1 cellular context compared by ENCODE assay signal in the genomic region with DNA sequence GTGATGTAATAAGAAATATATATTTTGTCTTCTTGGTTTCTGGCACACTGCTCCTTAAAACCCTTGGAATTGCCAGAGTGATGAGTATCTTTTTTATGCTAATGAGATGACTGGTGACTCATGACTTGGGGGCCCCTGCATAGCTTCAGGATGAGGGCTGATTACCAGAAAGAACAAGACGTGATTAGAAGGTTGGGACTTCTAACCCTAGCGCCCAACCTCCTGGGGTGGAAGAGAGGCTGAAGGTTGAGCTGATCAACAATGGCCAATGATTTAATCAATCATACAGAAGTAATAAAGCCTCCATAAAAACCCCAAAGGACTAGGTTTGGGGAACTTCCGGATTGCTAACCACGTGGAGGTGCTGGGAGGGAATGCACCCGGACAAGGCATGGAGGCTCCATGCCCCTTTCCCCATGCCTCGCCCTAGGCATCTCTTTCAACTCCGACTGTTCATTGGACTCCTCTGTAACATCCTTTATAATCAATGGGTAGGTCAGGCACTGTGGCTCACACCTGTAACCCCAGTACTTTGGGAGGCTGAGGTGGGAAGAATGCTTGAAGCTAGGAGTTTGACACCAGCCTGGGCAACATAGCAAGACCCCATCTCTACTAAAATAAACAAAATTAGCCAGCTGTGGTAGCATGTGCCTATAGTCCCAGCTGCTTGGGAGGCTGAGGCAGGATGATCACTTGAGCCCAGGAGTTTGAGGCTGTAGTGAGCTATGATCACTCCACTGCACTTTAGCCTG.
TF ChIP-seq lines count a peak whose summit lies in the region.

No MANE protein-coding gene starts in this region.

TF ChIP-seq in K562, 482 proteins besides CTCF, POLR2A, EP300 and RAD21 (continued from another document and continues in another):
- TF ChIP-seq, protein P1, sequence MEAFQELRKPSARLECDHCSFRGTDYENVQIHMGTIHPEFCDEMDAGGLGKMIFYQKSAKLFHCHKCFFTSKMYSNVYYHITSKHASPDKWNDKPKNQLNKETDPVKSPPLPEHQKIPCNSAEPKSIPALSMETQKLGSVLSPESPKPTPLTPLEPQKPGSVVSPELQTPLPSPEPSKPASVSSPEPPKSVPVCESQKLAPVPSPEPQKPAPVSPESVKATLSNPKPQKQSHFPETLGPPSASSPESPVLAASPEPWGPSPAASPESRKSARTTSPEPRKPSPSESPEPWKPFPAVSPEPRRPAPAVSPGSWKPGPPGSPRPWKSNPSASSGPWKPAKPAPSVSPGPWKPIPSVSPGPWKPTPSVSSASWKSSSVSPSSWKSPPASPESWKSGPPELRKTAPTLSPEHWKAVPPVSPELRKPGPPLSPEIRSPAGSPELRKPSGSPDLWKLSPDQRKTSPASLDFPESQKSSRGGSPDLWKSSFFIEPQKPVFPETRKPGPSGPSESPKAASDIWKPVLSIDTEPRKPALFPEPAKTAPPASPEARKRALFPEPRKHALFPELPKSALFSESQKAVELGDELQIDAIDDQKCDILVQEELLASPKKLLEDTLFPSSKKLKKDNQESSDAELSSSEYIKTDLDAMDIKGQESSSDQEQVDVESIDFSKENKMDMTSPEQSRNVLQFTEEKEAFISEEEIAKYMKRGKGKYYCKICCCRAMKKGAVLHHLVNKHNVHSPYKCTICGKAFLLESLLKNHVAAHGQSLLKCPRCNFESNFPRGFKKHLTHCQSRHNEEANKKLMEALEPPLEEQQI (IDR thresholded peaks at IDR 0.05): no peak
- TF ChIP-seq ETS2 (tag; IDR thresholded peaks at IDR 0.05; ENCODE audit: borderline replicate concordance, poor library complexity, severe bottlenecking) (no peak), ZNF133 (CRISPR knock-in tag; IDR thresholded peaks at IDR 0.05) (no peak), ZNF695 (CRISPR knock-in tag; IDR thresholded peaks at IDR 0.05) (no peak), HIVEP1 (CRISPR knock-in tag; IDR thresholded peaks at IDR 0.05) (no peak), SIX5 (IDR thresholded peaks at IDR 0.05; ENCODE audit: borderline replicate concordance in 1 of 2, insufficient read depth in 1 of 2, low read depth in 1 of 2, low read length in 2 of 2) (no peak), HDAC8 (tag; IDR thresholded peaks at IDR 0.05) (0 out of 2 replicates have a peak, but pooled peaks have one; percentile 29), ZNF41 (CRISPR knock-in tag; conservative IDR thresholded peaks at IDR 0.05) (no peak), POLR2AphosphoS5 (IDR thresholded peaks at IDR 0.05; ENCODE audit: control insufficient read depth, insufficient read depth, low read depth, low read length) (no peak), RBM25 (IDR thresholded peaks at IDR 0.05; ENCODE audit: low read depth, low read length, severe bottlenecking) (peak; percentile 28), SRF (CRISPR knock-in tag; IDR thresholded peaks at IDR 0.05) (no peak), ILK (tag; IDR thresholded peaks at IDR 0.05; ENCODE audit: borderline replicate concordance, low read depth) (no peak), RB1 (IDR thresholded peaks at IDR 0.05; ENCODE audit: low read depth) (no peak), ZNF316 (IDR thresholded peaks at IDR 0.05) (no peak), MBD2 (IDR thresholded peaks at IDR 0.05; ENCODE audit: borderline replicate concordance, low read depth) (no peak), SMAD1 (IDR thresholded peaks at IDR 0.05; ENCODE audit: low read depth, low read length, partially characterized antibody) (peak; percentile 18), DIDO1 (tag; IDR thresholded peaks at IDR 0.05; ENCODE audit: low read depth) (no peak), HMG20B (CRISPR knock-in tag; IDR thresholded peaks at IDR 0.05) (no peak), CREB1 (IDR thresholded peaks at IDR 0.05) (no peak), CREB1 (CRISPR knock-in tag; IDR thresholded peaks at IDR 0.05) (no peak), ATF7 (IDR thresholded peaks at IDR 0.05) (peak; percentile 40; the same call in 1 of the 2 replicates), EHMT2 (IDR thresholded peaks at IDR 0.05) (no peak), DDX20 (tag; IDR thresholded peaks at IDR 0.05; ENCODE audit: low read depth) (no peak), KLF1 (tag; IDR thresholded peaks at IDR 0.05) (no peak)
- TF ChIP-seq, protein P2, sequence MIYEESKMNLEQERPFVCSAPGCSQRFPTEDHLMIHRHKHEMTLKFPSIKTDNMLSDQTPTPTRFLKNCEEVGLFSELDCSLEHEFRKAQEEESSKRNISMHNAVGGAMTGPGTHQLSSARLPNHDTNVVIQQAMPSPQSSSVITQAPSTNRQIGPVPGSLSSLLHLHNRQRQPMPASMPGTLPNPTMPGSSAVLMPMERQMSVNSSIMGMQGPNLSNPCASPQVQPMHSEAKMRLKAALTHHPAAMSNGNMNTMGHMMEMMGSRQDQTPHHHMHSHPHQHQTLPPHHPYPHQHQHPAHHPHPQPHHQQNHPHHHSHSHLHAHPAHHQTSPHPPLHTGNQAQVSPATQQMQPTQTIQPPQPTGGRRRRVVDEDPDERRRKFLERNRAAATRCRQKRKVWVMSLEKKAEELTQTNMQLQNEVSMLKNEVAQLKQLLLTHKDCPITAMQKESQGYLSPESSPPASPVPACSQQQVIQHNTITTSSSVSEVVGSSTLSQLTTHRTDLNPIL (CRISPR knock-in tag; IDR thresholded peaks at IDR 0.05): no peak
- TF ChIP-seq, protein P3, sequence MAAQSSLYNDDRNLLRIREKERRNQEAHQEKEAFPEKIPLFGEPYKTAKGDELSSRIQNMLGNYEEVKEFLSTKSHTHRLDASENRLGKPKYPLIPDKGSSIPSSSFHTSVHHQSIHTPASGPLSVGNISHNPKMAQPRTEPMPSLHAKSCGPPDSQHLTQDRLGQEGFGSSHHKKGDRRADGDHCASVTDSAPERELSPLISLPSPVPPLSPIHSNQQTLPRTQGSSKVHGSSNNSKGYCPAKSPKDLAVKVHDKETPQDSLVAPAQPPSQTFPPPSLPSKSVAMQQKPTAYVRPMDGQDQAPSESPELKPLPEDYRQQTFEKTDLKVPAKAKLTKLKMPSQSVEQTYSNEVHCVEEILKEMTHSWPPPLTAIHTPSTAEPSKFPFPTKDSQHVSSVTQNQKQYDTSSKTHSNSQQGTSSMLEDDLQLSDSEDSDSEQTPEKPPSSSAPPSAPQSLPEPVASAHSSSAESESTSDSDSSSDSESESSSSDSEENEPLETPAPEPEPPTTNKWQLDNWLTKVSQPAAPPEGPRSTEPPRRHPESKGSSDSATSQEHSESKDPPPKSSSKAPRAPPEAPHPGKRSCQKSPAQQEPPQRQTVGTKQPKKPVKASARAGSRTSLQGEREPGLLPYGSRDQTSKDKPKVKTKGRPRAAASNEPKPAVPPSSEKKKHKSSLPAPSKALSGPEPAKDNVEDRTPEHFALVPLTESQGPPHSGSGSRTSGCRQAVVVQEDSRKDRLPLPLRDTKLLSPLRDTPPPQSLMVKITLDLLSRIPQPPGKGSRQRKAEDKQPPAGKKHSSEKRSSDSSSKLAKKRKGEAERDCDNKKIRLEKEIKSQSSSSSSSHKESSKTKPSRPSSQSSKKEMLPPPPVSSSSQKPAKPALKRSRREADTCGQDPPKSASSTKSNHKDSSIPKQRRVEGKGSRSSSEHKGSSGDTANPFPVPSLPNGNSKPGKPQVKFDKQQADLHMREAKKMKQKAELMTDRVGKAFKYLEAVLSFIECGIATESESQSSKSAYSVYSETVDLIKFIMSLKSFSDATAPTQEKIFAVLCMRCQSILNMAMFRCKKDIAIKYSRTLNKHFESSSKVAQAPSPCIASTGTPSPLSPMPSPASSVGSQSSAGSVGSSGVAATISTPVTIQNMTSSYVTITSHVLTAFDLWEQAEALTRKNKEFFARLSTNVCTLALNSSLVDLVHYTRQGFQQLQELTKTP (IDR thresholded peaks at IDR 0.05; ENCODE audit: low read depth in 1 of 2, partially characterized antibody in 2 of 2): no peak
- TF ChIP-seq, protein P4, sequence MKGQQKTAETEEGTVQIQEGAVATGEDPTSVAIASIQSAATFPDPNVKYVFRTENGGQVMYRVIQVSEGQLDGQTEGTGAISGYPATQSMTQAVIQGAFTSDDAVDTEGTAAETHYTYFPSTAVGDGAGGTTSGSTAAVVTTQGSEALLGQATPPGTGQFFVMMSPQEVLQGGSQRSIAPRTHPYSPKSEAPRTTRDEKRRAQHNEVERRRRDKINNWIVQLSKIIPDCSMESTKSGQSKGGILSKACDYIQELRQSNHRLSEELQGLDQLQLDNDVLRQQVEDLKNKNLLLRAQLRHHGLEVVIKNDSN (CRISPR knock-in tag; IDR thresholded peaks at IDR 0.05): peak; percentile 62
- TF ChIP-seq, protein P5, sequence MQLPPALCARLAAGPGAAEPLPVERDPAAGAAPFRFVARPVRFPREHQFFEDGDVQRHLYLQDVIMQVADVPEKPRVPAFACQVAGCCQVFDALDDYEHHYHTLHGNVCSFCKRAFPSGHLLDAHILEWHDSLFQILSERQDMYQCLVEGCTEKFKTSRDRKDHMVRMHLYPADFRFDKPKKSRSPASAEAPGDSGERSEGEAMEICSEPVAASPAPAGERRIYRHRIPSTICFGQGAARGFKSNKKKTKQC (CRISPR knock-in tag; IDR thresholded peaks at IDR 0.05): no peak
- TF ChIP-seq, protein P6, sequence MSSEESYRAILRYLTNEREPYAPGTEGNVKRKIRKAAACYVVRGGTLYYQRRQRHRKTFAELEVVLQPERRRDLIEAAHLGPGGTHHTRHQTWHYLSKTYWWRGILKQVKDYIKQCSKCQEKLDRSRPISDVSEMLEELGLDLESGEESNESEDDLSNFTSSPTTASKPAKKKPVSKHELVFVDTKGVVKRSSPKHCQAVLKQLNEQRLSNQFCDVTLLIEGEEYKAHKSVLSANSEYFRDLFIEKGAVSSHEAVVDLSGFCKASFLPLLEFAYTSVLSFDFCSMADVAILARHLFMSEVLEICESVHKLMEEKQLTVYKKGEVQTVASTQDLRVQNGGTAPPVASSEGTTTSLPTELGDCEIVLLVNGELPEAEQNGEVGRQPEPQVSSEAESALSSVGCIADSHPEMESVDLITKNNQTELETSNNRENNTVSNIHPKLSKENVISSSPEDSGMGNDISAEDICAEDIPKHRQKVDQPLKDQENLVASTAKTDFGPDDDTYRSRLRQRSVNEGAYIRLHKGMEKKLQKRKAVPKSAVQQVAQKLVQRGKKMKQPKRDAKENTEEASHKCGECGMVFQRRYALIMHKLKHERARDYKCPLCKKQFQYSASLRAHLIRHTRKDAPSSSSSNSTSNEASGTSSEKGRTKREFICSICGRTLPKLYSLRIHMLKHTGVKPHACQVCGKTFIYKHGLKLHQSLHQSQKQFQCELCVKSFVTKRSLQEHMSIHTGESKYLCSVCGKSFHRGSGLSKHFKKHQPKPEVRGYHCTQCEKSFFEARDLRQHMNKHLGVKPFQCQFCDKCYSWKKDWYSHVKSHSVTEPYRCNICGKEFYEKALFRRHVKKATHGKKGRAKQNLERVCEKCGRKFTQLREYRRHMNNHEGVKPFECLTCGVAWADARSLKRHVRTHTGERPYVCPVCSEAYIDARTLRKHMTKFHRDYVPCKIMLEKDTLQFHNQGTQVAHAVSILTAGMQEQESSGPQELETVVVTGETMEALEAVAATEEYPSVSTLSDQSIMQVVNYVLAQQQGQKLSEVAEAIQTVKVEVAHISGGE (CRISPR knock-in tag; IDR thresholded peaks at IDR 0.05): no peak
- TF ChIP-seq, protein P7, sequence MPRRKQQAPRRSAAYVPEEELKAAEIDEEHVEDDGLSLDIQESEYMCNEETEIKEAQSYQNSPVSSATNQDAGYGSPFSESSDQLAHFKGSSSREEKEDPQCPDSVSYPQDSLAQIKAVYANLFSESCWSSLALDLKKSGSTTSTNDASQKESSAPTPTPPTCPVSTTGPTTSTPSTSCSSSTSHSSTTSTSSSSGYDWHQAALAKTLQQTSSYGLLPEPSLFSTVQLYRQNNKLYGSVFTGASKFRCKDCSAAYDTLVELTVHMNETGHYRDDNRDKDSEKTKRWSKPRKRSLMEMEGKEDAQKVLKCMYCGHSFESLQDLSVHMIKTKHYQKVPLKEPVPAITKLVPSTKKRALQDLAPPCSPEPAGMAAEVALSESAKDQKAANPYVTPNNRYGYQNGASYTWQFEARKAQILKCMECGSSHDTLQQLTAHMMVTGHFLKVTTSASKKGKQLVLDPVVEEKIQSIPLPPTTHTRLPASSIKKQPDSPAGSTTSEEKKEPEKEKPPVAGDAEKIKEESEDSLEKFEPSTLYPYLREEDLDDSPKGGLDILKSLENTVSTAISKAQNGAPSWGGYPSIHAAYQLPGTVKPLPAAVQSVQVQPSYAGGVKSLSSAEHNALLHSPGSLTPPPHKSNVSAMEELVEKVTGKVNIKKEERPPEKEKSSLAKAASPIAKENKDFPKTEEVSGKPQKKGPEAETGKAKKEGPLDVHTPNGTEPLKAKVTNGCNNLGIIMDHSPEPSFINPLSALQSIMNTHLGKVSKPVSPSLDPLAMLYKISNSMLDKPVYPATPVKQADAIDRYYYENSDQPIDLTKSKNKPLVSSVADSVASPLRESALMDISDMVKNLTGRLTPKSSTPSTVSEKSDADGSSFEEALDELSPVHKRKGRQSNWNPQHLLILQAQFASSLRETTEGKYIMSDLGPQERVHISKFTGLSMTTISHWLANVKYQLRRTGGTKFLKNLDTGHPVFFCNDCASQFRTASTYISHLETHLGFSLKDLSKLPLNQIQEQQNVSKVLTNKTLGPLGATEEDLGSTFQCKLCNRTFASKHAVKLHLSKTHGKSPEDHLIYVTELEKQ (CRISPR knock-in tag; IDR thresholded peaks at IDR 0.05): no peak
- TF ChIP-seq, protein P8, sequence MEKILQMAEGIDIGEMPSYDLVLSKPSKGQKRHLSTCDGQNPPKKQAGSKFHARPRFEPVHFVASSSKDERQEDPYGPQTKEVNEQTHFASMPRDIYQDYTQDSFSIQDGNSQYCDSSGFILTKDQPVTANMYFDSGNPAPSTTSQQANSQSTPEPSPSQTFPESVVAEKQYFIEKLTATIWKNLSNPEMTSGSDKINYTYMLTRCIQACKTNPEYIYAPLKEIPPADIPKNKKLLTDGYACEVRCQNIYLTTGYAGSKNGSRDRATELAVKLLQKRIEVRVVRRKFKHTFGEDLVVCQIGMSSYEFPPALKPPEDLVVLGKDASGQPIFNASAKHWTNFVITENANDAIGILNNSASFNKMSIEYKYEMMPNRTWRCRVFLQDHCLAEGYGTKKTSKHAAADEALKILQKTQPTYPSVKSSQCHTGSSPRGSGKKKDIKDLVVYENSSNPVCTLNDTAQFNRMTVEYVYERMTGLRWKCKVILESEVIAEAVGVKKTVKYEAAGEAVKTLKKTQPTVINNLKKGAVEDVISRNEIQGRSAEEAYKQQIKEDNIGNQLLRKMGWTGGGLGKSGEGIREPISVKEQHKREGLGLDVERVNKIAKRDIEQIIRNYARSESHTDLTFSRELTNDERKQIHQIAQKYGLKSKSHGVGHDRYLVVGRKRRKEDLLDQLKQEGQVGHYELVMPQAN (IDR thresholded peaks at IDR 0.05; ENCODE audit: borderline replicate concordance): no peak
- TF ChIP-seq, protein P9, sequence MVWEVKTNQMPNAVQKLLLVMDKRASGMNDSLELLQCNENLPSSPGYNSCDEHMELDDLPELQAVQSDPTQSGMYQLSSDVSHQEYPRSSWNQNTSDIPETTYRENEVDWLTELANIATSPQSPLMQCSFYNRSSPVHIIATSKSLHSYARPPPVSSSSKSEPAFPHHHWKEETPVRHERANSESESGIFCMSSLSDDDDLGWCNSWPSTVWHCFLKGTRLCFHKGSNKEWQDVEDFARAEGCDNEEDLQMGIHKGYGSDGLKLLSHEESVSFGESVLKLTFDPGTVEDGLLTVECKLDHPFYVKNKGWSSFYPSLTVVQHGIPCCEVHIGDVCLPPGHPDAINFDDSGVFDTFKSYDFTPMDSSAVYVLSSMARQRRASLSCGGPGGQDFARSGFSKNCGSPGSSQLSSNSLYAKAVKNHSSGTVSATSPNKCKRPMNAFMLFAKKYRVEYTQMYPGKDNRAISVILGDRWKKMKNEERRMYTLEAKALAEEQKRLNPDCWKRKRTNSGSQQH (CRISPR knock-in tag; IDR thresholded peaks at IDR 0.05): no peak
